In the genomic region with DNA sequence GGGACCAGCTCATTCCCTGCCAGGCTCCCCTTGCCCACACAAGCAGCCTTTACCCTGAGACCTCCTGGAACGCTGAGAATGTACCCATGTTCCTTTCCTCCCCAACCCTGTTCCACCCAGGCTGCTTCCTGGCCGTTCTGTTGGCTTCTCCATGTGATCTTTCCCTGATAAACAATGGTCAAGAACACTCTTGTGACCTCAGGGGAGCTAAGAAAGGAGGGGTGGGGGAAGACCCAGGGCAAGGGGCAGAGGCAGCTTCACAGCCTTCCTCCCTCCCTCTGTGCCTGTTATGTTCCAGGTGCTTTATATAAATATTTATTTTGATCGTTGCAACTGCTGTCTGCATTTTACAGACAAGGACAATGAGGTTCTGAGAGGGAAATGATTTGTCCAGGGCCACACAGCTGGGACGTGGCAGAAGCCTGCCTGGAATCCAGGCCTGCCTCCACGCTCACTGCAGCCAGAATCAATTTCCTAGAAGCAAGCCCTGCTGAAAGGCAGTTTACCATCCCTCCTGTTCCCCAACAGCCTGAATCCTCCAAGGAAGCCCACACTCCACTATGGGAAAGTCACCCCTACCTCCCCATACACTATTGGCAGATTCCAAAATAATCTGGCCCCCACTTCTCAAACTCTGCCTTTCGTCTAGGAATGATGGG, we compare ENCODE assay signal across 17 cellular contexts. TPM values are rescaled to one million over a fixed set of nuclear protein-coding genes. Genes with fewer than 3 reads are reported as not detected.
DNase-seq lines count a peak whose midpoint lies in the region; ATAC-seq and TF ChIP-seq lines count a peak whose summit lies in the region.
"Had no signal": no experiment of that assay in that cellular context is flagged by ENCODE, and none has a peak within 500 bp of the region (broad histone marks: within the 10 kb centered on the region; RNA-seq: fewer than 3 reads in every experiment).

No MANE protein-coding gene starts in this region.

- TF ChIP-seq CTCF in liver (IDR thresholded peaks at IDR 0.05; ENCODE audit: low read depth, low read length, missing input control), result no peak

- ATAC-seq in activated T-cell treated with anti-CD3 and anti-CD28 coated beads, Interleukin-2, amount 50 U/mL, for 72 hours (replicated peaks in 1 of 2), result no peak
- no peak for ATAC-seq in activated T-helper 17 cell treated with anti-CD3 and anti-CD28 coated beads, Interleukin-2, amount 50 U/mL, for 72 hours (replicated peaks)
- ATAC-seq in HG02885 (IDR thresholded peaks at IDR 0.05; ENCODE audit: poor library complexity, unreplicated experiment), result no peak
- ATAC-seq: gastroesophageal sphincter had no signal

- H3K27me3 ChIP-seq in liver (ENCODE audit: control insufficient read depth in 4 of 4, insufficient read depth in 4 of 4, low read length in 3 of 4) (no peaks in the 10 kb centered on the region), MG63 (no peaks in the 10 kb centered on the region)

- H3K27ac Mint-ChIP-seq in activated T-cell treated with anti-CD3 and anti-CD28 coated beads, Interleukin-2, amount 50 U/mL, for 72 hours, result no peak overlapping the region
- no peak overlapping the region for H3K27ac Mint-ChIP-seq in activated T-helper 17 cell treated with anti-CD3 and anti-CD28 coated beads, Interleukin-2, amount 50 U/mL, for 72 hours
- H3K27ac Mint-ChIP-seq: activated CD4-positive, alpha-beta T cell treated with anti-CD3 and anti-CD28 coated beads for 36 hours had no signal

- H3K9me3 Mint-ChIP-seq in activated T-cell treated with anti-CD3 and anti-CD28 coated beads, Interleukin-2, amount 50 U/mL, for 72 hours, result no peaks in the 10 kb centered on the region
- no peaks in the 10 kb centered on the region for H3K9me3 Mint-ChIP-seq in activated T-helper 17 cell treated with anti-CD3 and anti-CD28 coated beads, Interleukin-2, amount 50 U/mL, for 72 hours

- H3K4me3 Mint-ChIP-seq in activated T-cell treated with anti-CD3 and anti-CD28 coated beads, Interleukin-2, amount 50 U/mL, for 72 hours, result peak overlapping the region; percentile 59 to 68
- peak overlapping the region; percentile 49 for H3K4me3 Mint-ChIP-seq in activated T-helper 17 cell treated with anti-CD3 and anti-CD28 coated beads, Interleukin-2, amount 50 U/mL, for 72 hours
- H3K4me3 Mint-ChIP-seq: activated CD4-positive, alpha-beta T cell treated with anti-CD3 and anti-CD28 coated beads for 36 hours had no signal

- peak in 1 of 2 donors; percentile 26 for TF ChIP-seq RAD21 in liver (IDR thresholded peaks at IDR 0.05)

- peak overlapping the region in 1 of 2 donors; percentile 75 for H3K9ac ChIP-seq in liver (ENCODE audit: low read depth in 1 of 2, low read length in 2 of 2)

- H3K27ac ChIP-seq in liver (ENCODE audit: low read depth in 1 of 2, low read length in 2 of 2), result peak overlapping the region in 1 of 2 donors; percentile 61
- peak overlapping the region; percentile 100 for H3K27ac ChIP-seq in temporal lobe (ENCODE audit: low read depth, low read length)
- H3K27ac ChIP-seq: neutrophil had no signal

- no peak overlapping the region for H3K4me3 ChIP-seq in liver (ENCODE audit: low read depth in 1 of 3, low read length in 3 of 3)
- H3K4me3 ChIP-seq in MG63, result no peak overlapping the region

- in situ Hi-C loops in KBM-7 (cut with MboI; ENCODE audit: low pct_unique_long_range_greater_than_20kb, low sequenced_read_pairs), result no loop called here

- H3K4me1 Mint-ChIP-seq in activated T-cell treated with anti-CD3 and anti-CD28 coated beads, Interleukin-2, amount 50 U/mL, for 72 hours (ENCODE audit: low read depth), result peaks cover 9% of the 10 kb centered on the region
- no peaks in the 10 kb centered on the region for H3K4me1 Mint-ChIP-seq in activated T-helper 17 cell treated with anti-CD3 and anti-CD28 coated beads, Interleukin-2, amount 50 U/mL, for 72 hours

- WGBS in liver, result 43% methylated on average over 6 of the region's 6 CpGs

- H3K4me1 ChIP-seq in liver (ENCODE audit: control insufficient read depth in 4 of 4, insufficient read depth in 4 of 4, low read length in 3 of 4), result peaks cover 2 to 41% (median 27%) of the 10 kb centered on the region in 4 donors

- no peak for DNase-seq in activated T-cell treated with anti-CD3 and anti-CD28 coated beads, Interleukin-2, amount 50 U/mL, for 72 hours
- no peak for DNase-seq in activated T-cell treated with anti-CD3 and anti-CD28 coated beads, Interleukin-2, amount 50 U/mL, for 1 hour
- DNase-seq in KBM-7, result no peak
- DNase-seq in MG63, result no peak
- DNase-seq: activated effector memory CD4-positive, alpha-beta T cell treated with anti-CD3 and anti-CD28 coated beads, Interleukin-2, amount 50 U/mL, for 16 hours; Caco-2; NCI-H187; NCI-H524 had no signal

- peaks cover 73% of the 10 kb centered on the region for H3K27me3 Mint-ChIP-seq in activated T-cell treated with anti-CD3 and anti-CD28 coated beads, Interleukin-2, amount 50 U/mL, for 72 hours (ENCODE audit: low read depth)
- peaks cover 30% of the 10 kb centered on the region for H3K27me3 Mint-ChIP-seq in activated T-helper 17 cell treated with anti-CD3 and anti-CD28 coated beads, Interleukin-2, amount 50 U/mL, for 72 hours

- H3K36me3 Mint-ChIP-seq in activated T-cell treated with anti-CD3 and anti-CD28 coated beads, Interleukin-2, amount 50 U/mL, for 72 hours (ENCODE audit: insufficient read depth in 2 of 2), result no peaks in the 10 kb centered on the region
- no peaks in the 10 kb centered on the region for H3K36me3 Mint-ChIP-seq in activated T-helper 17 cell treated with anti-CD3 and anti-CD28 coated beads, Interleukin-2, amount 50 U/mL, for 72 hours (ENCODE audit: low read depth)

- H3K36me3 ChIP-seq in liver (ENCODE audit: control insufficient read depth in 4 of 4, insufficient read depth in 3 of 4, low read depth in 1 of 4, low read length in 3 of 4) (peaks cover 11 to 22% (median 18%) of the 10 kb centered on the region in 4 donors), MG63 (peaks cover 13% of the 10 kb centered on the region)
- H3K36me3 ChIP-seq: neutrophil had no signal

- H3K9me3 ChIP-seq in liver (ENCODE audit: control insufficient read depth in 4 of 4, low read length in 3 of 4) (no peaks in the 10 kb centered on the region), MG63 (no peaks in the 10 kb centered on the region)
- H3K9me3 ChIP-seq: Caco-2, gastroesophageal sphincter, neutrophil had no signal

TF ChIP-seq in liver, 16 proteins besides CTCF, POLR2A, EP300 and RAD21:
- TF ChIP-seq RXRA (IDR thresholded peaks at IDR 0.05), result peak in 1 of 2 donors; percentile 28
- peak; percentile 17 for TF ChIP-seq NR2F2 (IDR thresholded peaks at IDR 0.05)
- TF ChIP-seq HNF4A (conservative IDR thresholded peaks at IDR 0.05), result peak in 1 of 2 donors; percentile 22
- no peak for TF ChIP-seq YY1 (IDR thresholded peaks at IDR 0.05)
TF ChIP-seq in liver: peak in this region for 3.

RNA-seq across cellular contexts. Expression of a gene that starts 3.9 kb away (rescaled TPM):
- total RNA-seq in activated T-cell treated with anti-CD3 and anti-CD28 coated beads, Interleukin-2, amount 50 U/mL, for 72 hours, result 1 to 10 TPM; 1.1 to 2.1 TPM
- total RNA-seq in activated T-helper 17 cell treated with anti-CD3 and anti-CD28 coated beads, Interleukin-2, amount 50 U/mL, for 72 hours, result 1 to 10 TPM in 1 of 2 donors, under 1 TPM in 1; 0.54 to 3.4 TPM
- total RNA-seq in liver (10 to 100 TPM in 1 of 2 donors, 1 to 10 TPM in 1; 6.1 to 23.0 TPM), temporal lobe (2.2 TPM)
- polyA plus RNA-seq in liver, result 10 to 100 TPM; 13.7 to 28.5 TPM
- total RNA-seq in MG63 (2014; rRNA removed; shearing (Covaris generic); ENCODE audit: low replicate concordance), result 8.6 and 16.4 TPM in 2 replicates

RNA-seq across cellular contexts. Expression of a gene that starts 13.5 kb away (rescaled TPM):
- total RNA-seq in activated T-cell treated with anti-CD3 and anti-CD28 coated beads, Interleukin-2, amount 50 U/mL, for 72 hours, result not detected
- not detected for total RNA-seq in activated T-helper 17 cell treated with anti-CD3 and anti-CD28 coated beads, Interleukin-2, amount 50 U/mL, for 72 hours
- total RNA-seq in liver (1 to 10 TPM; 1.6 to 1.9 TPM), temporal lobe (4.7 TPM)
- polyA plus RNA-seq in liver, result 1 to 10 TPM; 1.3 to 2.2 TPM
- not detected in 2 replicates for total RNA-seq in MG63 (2014; rRNA removed; shearing (Covaris generic); ENCODE audit: low replicate concordance)
- total RNA-seq: bronchial epithelial cell had no signal
- polyA plus RNA-seq: keratinocyte had no signal

RNA-seq across cellular contexts. Expression of a gene that starts 39.7 kb away (rescaled TPM):
- 1 to 10 TPM; 1.9 to 2.8 TPM for total RNA-seq in activated T-cell treated with anti-CD3 and anti-CD28 coated beads, Interleukin-2, amount 50 U/mL, for 72 hours
- under 1 TPM; 0.26 to 0.69 TPM for total RNA-seq in activated T-helper 17 cell treated with anti-CD3 and anti-CD28 coated beads, Interleukin-2, amount 50 U/mL, for 72 hours
- total RNA-seq in liver (under 1 TPM in 1 of 2 donors, not detected in 1; 0.08 TPM), temporal lobe (0.98 TPM)
- under 1 TPM; 0.08 to 0.10 TPM for polyA plus RNA-seq in liver
- 0.15 TPM in 1 of 2 replicates, not detected in the other for total RNA-seq in MG63 (2014; rRNA removed; shearing (Covaris generic); ENCODE audit: low replicate concordance)

RNA-seq across cellular contexts. Expression of a gene that starts 39.9 kb away (rescaled TPM):
- total RNA-seq in activated T-cell treated with anti-CD3 and anti-CD28 coated beads, Interleukin-2, amount 50 U/mL, for 72 hours, result 100 to 1,000 TPM; 189 TPM
- 100 to 1,000 TPM; 219 to 408 TPM for total RNA-seq in activated T-helper 17 cell treated with anti-CD3 and anti-CD28 coated beads, Interleukin-2, amount 50 U/mL, for 72 hours
- total RNA-seq in liver (100 to 1,000 TPM in 1 of 2 donors, 10 to 100 TPM in 1; 62.5 to 103 TPM), temporal lobe (76.2 TPM)
- 1,000 to 10,000 TPM in 1 of 2 donors, 100 to 1,000 TPM in 1; 548 to 2,326 TPM for polyA plus RNA-seq in liver
- total RNA-seq in MG63 (2014; rRNA removed; shearing (Covaris generic); ENCODE audit: low replicate concordance), result 388 and 1,689 TPM in 2 replicates

RNA-seq across cellular contexts. Expression of a gene that starts 46.9 kb away (rescaled TPM):
- total RNA-seq in activated T-cell treated with anti-CD3 and anti-CD28 coated beads, Interleukin-2, amount 50 U/mL, for 72 hours, result 1 to 10 TPM; 5.0 to 7.2 TPM
- total RNA-seq in activated T-helper 17 cell treated with anti-CD3 and anti-CD28 coated beads, Interleukin-2, amount 50 U/mL, for 72 hours, result 1 to 10 TPM; 1.8 to 2.9 TPM
- total RNA-seq in liver, result 10 to 100 TPM; 12.0 to 56.7 TPM
- polyA plus RNA-seq in liver, result 100 to 1,000 TPM in 1 of 2 donors, 10 to 100 TPM in 1; 68.1 to 736 TPM
- 0.74 TPM for total RNA-seq in temporal lobe
- 1.4 TPM in 1 of 2 replicates, not detected in the other for total RNA-seq in MG63 (2014; rRNA removed; shearing (Covaris generic); ENCODE audit: low replicate concordance)
